In the genomic region with DNA sequence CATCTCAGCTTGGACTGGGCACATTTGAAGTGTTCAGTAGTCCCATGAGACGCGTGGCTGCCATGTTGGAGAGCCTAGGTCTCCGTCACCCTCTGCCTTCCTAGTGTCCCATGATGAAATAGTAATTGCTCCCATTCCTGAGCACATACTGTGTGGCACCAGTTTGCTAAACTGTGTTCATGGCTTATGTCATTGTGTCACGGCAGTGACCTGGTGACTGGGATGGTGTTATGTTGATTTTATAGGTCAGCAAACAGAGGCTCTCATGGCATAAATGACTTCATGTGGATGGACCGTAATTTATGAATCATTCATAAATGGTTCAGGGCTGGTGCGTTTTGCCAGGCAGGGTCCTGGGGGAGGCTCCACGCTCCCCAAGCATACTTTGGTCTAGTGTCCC, we compare ENCODE assay signal across 1 cellular context.
TF ChIP-seq lines count a peak whose summit lies in the region.

No MANE protein-coding gene starts in this region.

TF ChIP-seq in GM23338, 12 proteins besides CTCF, POLR2A, EP300 and RAD21 (continued from another document):
- TF ChIP-seq, protein P1, sequence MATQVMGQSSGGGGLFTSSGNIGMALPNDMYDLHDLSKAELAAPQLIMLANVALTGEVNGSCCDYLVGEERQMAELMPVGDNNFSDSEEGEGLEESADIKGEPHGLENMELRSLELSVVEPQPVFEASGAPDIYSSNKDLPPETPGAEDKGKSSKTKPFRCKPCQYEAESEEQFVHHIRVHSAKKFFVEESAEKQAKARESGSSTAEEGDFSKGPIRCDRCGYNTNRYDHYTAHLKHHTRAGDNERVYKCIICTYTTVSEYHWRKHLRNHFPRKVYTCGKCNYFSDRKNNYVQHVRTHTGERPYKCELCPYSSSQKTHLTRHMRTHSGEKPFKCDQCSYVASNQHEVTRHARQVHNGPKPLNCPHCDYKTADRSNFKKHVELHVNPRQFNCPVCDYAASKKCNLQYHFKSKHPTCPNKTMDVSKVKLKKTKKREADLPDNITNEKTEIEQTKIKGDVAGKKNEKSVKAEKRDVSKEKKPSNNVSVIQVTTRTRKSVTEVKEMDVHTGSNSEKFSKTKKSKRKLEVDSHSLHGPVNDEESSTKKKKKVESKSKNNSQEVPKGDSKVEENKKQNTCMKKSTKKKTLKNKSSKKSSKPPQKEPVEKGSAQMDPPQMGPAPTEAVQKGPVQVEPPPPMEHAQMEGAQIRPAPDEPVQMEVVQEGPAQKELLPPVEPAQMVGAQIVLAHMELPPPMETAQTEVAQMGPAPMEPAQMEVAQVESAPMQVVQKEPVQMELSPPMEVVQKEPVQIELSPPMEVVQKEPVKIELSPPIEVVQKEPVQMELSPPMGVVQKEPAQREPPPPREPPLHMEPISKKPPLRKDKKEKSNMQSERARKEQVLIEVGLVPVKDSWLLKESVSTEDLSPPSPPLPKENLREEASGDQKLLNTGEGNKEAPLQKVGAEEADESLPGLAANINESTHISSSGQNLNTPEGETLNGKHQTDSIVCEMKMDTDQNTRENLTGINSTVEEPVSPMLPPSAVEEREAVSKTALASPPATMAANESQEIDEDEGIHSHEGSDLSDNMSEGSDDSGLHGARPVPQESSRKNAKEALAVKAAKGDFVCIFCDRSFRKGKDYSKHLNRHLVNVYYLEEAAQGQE (IDR thresholded peaks at IDR 0.05; ENCODE audit: unreplicated experiment): no peak
- TF ChIP-seq ZNF462 (CRISPR knock-in tag; IDR thresholded peaks at IDR 0.05): no peak
- no peak for TF ChIP-seq CREB1 (CRISPR knock-in tag; IDR thresholded peaks at IDR 0.05; ENCODE audit: low read depth)
- TF ChIP-seq ZNF114 (CRISPR knock-in tag; IDR thresholded peaks at IDR 0.05): no peak
- TF ChIP-seq NANOG (IDR thresholded peaks at IDR 0.05; ENCODE audit: borderline replicate concordance): no peak
- no peak for TF ChIP-seq POLR2AphosphoS5 (IDR thresholded peaks at IDR 0.05; ENCODE audit: low read depth)
- no peak for TF ChIP-seq ZNF331 (CRISPR knock-in tag; IDR thresholded peaks at IDR 0.05; ENCODE audit: low read depth)
- TF ChIP-seq EZH2phosphoT487 (IDR thresholded peaks at IDR 0.05; ENCODE audit: unreplicated experiment): no peak
